ENCODE assay signal across 10 cellular contexts in genomic region chr20:41140226-41141133, GRCh38. TPM values are rescaled to one million over a fixed set of nuclear protein-coding genes. Genes with fewer than 3 reads are reported as not detected.
DNase-seq lines count a peak whose midpoint lies in the region; ATAC-seq, FAIRE-seq and TF ChIP-seq lines count a peak whose summit lies in the region.
"Had no signal": no experiment of that assay in that cellular context is flagged by ENCODE, and none has a peak within 500 bp of the region (broad histone marks: within the 10 kb centered on the region; RNA-seq: fewer than 3 reads in every experiment).

No MANE protein-coding gene starts in this region.

- DNase-seq in HTR-8/SVneo (ENCODE audit: insufficient read length, low spot score) (no peak), left ventricle myocardium inferior (no peak), small intestine (no peak), NCI-H1694 treated with DMSO at 0.1 percent for 48 hours (lab: John Stamatoyannopoulos, UW) (no peak), NCI-H1694 (lab: John Stamatoyannopoulos, UW) (no peak), NCI-H1105 (lab: John Stamatoyannopoulos, UW) (no peak), HEK293T (ENCODE audit: extremely low spot score) (no peak)
- DNase-seq in activated CD8-positive, alpha-beta T cell treated with anti-CD3 and anti-CD28 coated beads for 36 hours = peak; percentile 56
- DNase-seq: amygdala, KG1 had no signal

- H3K27ac Mint-ChIP-seq in activated CD8-positive, alpha-beta T cell treated with anti-CD3 and anti-CD28 coated beads for 36 hours = peak overlapping the region; percentile 91

- peak overlapping the region; percentile 77 for H3K4me3 ChIP-seq in left ventricle myocardium inferior
- no peak overlapping the region for H3K4me3 ChIP-seq in small intestine (ENCODE audit: low read depth in 1 of 2, low read length in 2 of 2)

- peak overlapping the region; percentile 91 for H3K4me3 Mint-ChIP-seq in activated CD8-positive, alpha-beta T cell treated with anti-CD3 and anti-CD28 coated beads for 36 hours

- CTCF ChIA-PET in activated CD8-positive, alpha-beta T cell treated with anti-CD3 and anti-CD28 coated beads for 36 hours (lab: Charles Lee) = interaction anchor here (1.0 to 14.5 kb wide), 4 partner anchors 9 to 172 kb away, joined by 3 to 209 read pairs (median 6); no protein-coding TSS in a partner anchor
- CTCF ChIA-PET in HEK293T (lab: Yijun Ruan, JAX) = no interaction called here

- peaks cover 75% of the 10 kb centered on the region for H3K4me1 Mint-ChIP-seq in activated CD8-positive, alpha-beta T cell treated with anti-CD3 and anti-CD28 coated beads for 36 hours (ENCODE audit: low read depth)

- 48 to 59% (median 56%) methylated on average over 10 of the region's 10 CpGs for WGBS in small intestine, 3 donors

- TF ChIP-seq CTCF in activated CD8-positive, alpha-beta T cell treated with anti-CD3 and anti-CD28 coated beads for 36 hours (IDR thresholded peaks at IDR 0.05) = no peak
- no peak for TF ChIP-seq CTCF in left ventricle myocardium inferior (IDR thresholded peaks at IDR 0.05; ENCODE audit: borderline replicate concordance)

- no peaks in the 10 kb centered on the region for H3K36me3 ChIP-seq in left ventricle myocardium inferior
- no peaks in the 10 kb centered on the region for H3K36me3 ChIP-seq in small intestine (ENCODE audit: control insufficient read depth in 2 of 2, insufficient read depth in 2 of 2, low read length in 2 of 2)

- H3K4me1 ChIP-seq in left ventricle myocardium inferior (peaks cover 97% of the 10 kb centered on the region), small intestine (ENCODE audit: control insufficient read depth in 2 of 2, insufficient read depth in 1 of 2, low read depth in 1 of 2, low read length in 1 of 2) (peaks cover 17 to 21% of the 10 kb centered on the region in 2 donors)

- peak; percentile 62 for FAIRE-seq in HTR-8/SVneo (lab: Jason Lieb, UNC)
- no peak for FAIRE-seq in small intestine (lab: Jason Lieb, UNC)

- ATAC-seq in activated CD8-positive, alpha-beta T cell treated with anti-CD3 and anti-CD28 coated beads for 36 hours = no peak

- H3K9me3 Mint-ChIP-seq in activated CD8-positive, alpha-beta T cell treated with anti-CD3 and anti-CD28 coated beads for 36 hours = no peaks in the 10 kb centered on the region

- POLR2A ChIA-PET in activated CD8-positive, alpha-beta T cell treated with anti-CD3 and anti-CD28 coated beads for 36 hours (lab: Charles Lee) = interaction anchor here (1.7 to 15.4 kb wide), 2 partner anchors 17 to 28 kb away, joined by 5 to 361 read pairs; no protein-coding TSS in a partner anchor
- POLR2A ChIA-PET in HEK293T (lab: Yijun Ruan, JAX) = no interaction called here

- no peaks in the 10 kb centered on the region for H3K27me3 ChIP-seq in left ventricle myocardium inferior (ENCODE audit: low read depth)
- no peaks in the 10 kb centered on the region for H3K27me3 ChIP-seq in small intestine (ENCODE audit: control insufficient read depth in 2 of 2, insufficient read depth in 2 of 2, low read length in 2 of 2)

- no peaks in the 10 kb centered on the region for H3K27me3 Mint-ChIP-seq in activated CD8-positive, alpha-beta T cell treated with anti-CD3 and anti-CD28 coated beads for 36 hours

- H3K36me3 Mint-ChIP-seq in activated CD8-positive, alpha-beta T cell treated with anti-CD3 and anti-CD28 coated beads for 36 hours (ENCODE audit: low read depth) = peaks cover 55% of the 10 kb centered on the region

- H3K9me3 ChIP-seq in left ventricle myocardium inferior (replicated peaks) (no peaks in the 10 kb centered on the region), small intestine (ENCODE audit: control insufficient read depth, low read depth) (no peaks in the 10 kb centered on the region)

- intact Hi-C loops in activated CD8-positive, alpha-beta T cell treated with anti-CD3 and anti-CD28 coated beads for 36 hours (cut with micrococcal nuclease) = no loop called here
- intact Hi-C loops in left ventricle myocardium inferior (cut with micrococcal nuclease) = no loop called here

- H3K27ac ChIP-seq in left ventricle myocardium inferior (replicated peaks) (peak overlapping the region; percentile 99), small intestine (ENCODE audit: low read depth in 1 of 2, low read length in 1 of 2) (peak overlapping the region; percentile 43 to 84)

TF ChIP-seq in HEK293T, 16 proteins besides CTCF, POLR2A, EP300 and RAD21:
- no peak for TF ChIP-seq TARDBP (IDR thresholded peaks at IDR 0.05)
- no peak for TF ChIP-seq SP1 (IDR thresholded peaks at IDR 0.05)
- TF ChIP-seq SUZ12 (IDR thresholded peaks at IDR 0.05) = no peak
- TF ChIP-seq ZNF384 (IDR thresholded peaks at IDR 0.05) = no peak
- no peak for TF ChIP-seq ELF4 (IDR thresholded peaks at IDR 0.05)
- TF ChIP-seq BHLHE40 (IDR thresholded peaks at IDR 0.05; ENCODE audit: borderline replicate concordance) = no peak
- no peak for TF ChIP-seq L3MBTL2 (conservative IDR thresholded peaks at IDR 0.05)
- no peak for TF ChIP-seq PKNOX1 (IDR thresholded peaks at IDR 0.05)
- TF ChIP-seq FOXM1 (IDR thresholded peaks at IDR 0.05; ENCODE audit: borderline replicate concordance) = no peak
- no peak for TF ChIP-seq CTBP1 (IDR thresholded peaks at IDR 0.05; ENCODE audit: borderline replicate concordance)
- TF ChIP-seq FOXA1 (IDR thresholded peaks at IDR 0.05) = no peak
- no peak for TF ChIP-seq HDGF (IDR thresholded peaks at IDR 0.05; ENCODE audit: borderline replicate concordance)
- no peak for TF ChIP-seq NFRKB (IDR thresholded peaks at IDR 0.05)
- TF ChIP-seq FOXK2 (IDR thresholded peaks at IDR 0.05) = no peak
- no peak for TF ChIP-seq ARNT (IDR thresholded peaks at IDR 0.05)
- no peak for TF ChIP-seq LEF1 (IDR thresholded peaks at IDR 0.05; ENCODE audit: borderline replicate concordance)

RNA-seq across cellular contexts. Expression of gene PLCG1, which starts 3.1 kb away (rescaled TPM):
- 100 to 1,000 TPM; 259 to 260 TPM for total RNA-seq in activated CD8-positive, alpha-beta T cell treated with anti-CD3 and anti-CD28 coated beads for 36 hours
- total RNA-seq in left ventricle myocardium inferior = 46.1 TPM
- 10 to 100 TPM; 27.6 to 67.3 (median 35.0) TPM for polyA plus RNA-seq in small intestine
